In the genomic region with DNA sequence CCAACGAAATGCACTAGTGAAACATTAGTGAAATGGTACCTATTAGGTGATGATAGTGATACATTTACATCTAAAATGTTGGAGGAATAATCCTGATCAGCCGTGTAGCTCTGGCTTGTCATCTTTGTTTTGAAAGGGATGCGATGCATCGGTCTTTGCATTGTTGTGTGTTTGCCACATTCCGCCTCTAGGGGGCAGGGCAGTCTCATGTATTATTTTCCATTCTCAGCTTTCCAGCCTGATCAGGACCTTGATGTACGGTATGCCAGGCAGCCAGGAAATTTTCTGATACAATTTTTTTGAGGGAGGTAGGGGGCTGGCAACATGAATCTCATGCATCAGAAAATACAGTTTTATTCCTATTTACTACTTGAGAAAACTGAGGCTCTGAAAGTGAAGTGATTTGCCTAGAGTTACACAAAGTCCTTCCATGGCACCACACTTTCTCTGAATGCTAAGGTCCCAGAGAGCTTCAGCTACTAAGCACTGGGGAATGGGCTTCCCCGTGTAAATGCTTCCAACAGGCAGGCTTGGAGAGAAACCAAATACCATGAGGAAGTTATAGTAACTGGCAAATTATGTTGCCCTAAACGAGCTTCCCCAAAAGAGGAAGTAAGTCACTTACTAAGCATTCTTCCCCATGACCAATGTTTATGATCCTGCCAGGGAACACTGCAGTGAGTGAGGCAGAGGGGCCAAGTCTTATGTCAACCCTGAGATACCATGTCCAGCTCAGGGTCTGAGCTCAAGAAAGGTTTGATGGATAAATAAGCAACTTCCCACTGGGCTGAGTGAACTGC, we compare ENCODE assay signal across 7 cellular contexts. TPM values are rescaled to one million over a fixed set of nuclear protein-coding genes. Genes with fewer than 3 reads are reported as not detected.
DNase-seq lines count a peak whose midpoint lies in the region; ATAC-seq and TF ChIP-seq lines count a peak whose summit lies in the region.

No MANE protein-coding gene starts in this region.

- TF ChIP-seq POLR2A in prostate gland (IDR thresholded peaks at IDR 0.05) = no peak

- no peaks in the 10 kb centered on the region for H3K4me1 Mint-ChIP-seq in activated naive CD8-positive, alpha-beta T cell treated with anti-CD3 and anti-CD28 coated beads for 36 hours

- H3K36me3 ChIP-seq in GM06990 (ENCODE audit: control insufficient read depth, insufficient read depth, low read length) (no peaks in the 10 kb centered on the region), SK-N-SH (replicated peaks in 1 of 2; ENCODE audit: control insufficient read depth in 1 of 2, insufficient read depth in 2 of 2, low read length in 1 of 2) (no peaks in the 10 kb centered on the region), prostate gland (no peaks in the 10 kb centered on the region)

- POLR2A ChIA-PET in SK-N-SH (lab: Yijun Ruan, JAX) = interaction anchor here (1.1 to 1.5 kb wide), 2 partner anchors 88 to 169 kb away, joined by 3 to 5 read pairs; partner anchors contain the start of gene KDM5C

- ATAC-seq in Right ventricle myocardium inferior (peak; percentile 62), HG03159 (IDR thresholded peaks at IDR 0.05; ENCODE audit: unreplicated experiment) (no peak)

- H3K9me3 Mint-ChIP-seq in activated naive CD8-positive, alpha-beta T cell treated with anti-CD3 and anti-CD28 coated beads for 36 hours = no peaks in the 10 kb centered on the region

- peaks cover 8% of the 10 kb centered on the region for H3K27me3 Mint-ChIP-seq in activated naive CD8-positive, alpha-beta T cell treated with anti-CD3 and anti-CD28 coated beads for 36 hours

- H3K27me3 ChIP-seq in GM06990 (replicated peaks; ENCODE audit: control insufficient read depth, insufficient read depth, low read length) (no peaks in the 10 kb centered on the region; the same call in 1 of the 2 replicates), SK-N-SH (ENCODE audit: insufficient read depth) (no peaks in the 10 kb centered on the region; the same call in 1 of the 2 replicates), prostate gland (replicated peaks; ENCODE audit: insufficient read depth) (no peaks in the 10 kb centered on the region)

- no peak overlapping the region for H3K9ac ChIP-seq in SK-N-SH

- H3K27ac ChIP-seq in SK-N-SH (ENCODE audit: low read depth in 2 of 2, low read length in 1 of 2) (peak overlapping the region in 1 of 2 experiments; percentile 57; a peak in 2 of 4 replicates), prostate gland (no peak overlapping the region)

- H3K4me1 ChIP-seq in SK-N-SH (ENCODE audit: control insufficient read depth in 1 of 2, insufficient read depth in 2 of 2, low read depth in 1 of 2, low read length in 1 of 2) (peaks cover 0 to 6% of the 10 kb centered on the region in 2 experiments; a peak in 1 of 4 replicates), prostate gland (replicated peaks) (no peaks in the 10 kb centered on the region)

- no peaks in the 10 kb centered on the region for H3K79me2 ChIP-seq in SK-N-SH (ENCODE audit: insufficient read depth)

- peak; percentile 87 for TF ChIP-seq RAD21 in SK-N-SH (IDR thresholded peaks at IDR 0.05; ENCODE audit: low read length)

- H3K9me3 ChIP-seq in SK-N-SH = no peaks in the 10 kb centered on the region
- no peaks in the 10 kb centered on the region for H3K9me3 ChIP-seq in prostate gland

- H4K20me1 ChIP-seq in SK-N-SH (ENCODE audit: insufficient read depth) = no peaks in the 10 kb centered on the region

- DNase-seq in GM06990 (ENCODE audit: extremely low read depth, insufficient read length) (no peak), HuH-7.5 (ENCODE audit: low spot score) (peak; percentile 57), SK-N-SH (peak; percentile 76), Right ventricle myocardium inferior (ENCODE audit: missing footprints) (no peak), prostate gland (ENCODE audit: low spot score) (peak; percentile 36)
- peak; percentile 42 for DNase-seq in activated naive CD8-positive, alpha-beta T cell treated with anti-CD3 and anti-CD28 coated beads for 36 hours

- H3K9me2 ChIP-seq in SK-N-SH = no peaks in the 10 kb centered on the region

- H3K4me3 ChIP-seq in GM06990 (replicated peaks; ENCODE audit: low read depth, low read length) (no peak overlapping the region), SK-N-SH (ENCODE audit: low read depth in 2 of 2, low read length in 1 of 2) (peak overlapping the region in 1 of 2 experiments; percentile 25; a peak in 1 of 4 replicates), prostate gland (no peak overlapping the region)

- peak overlapping the region; percentile 13; the same call in 1 of the 2 replicates for H3K4me2 ChIP-seq in SK-N-SH

- no peak overlapping the region for H3K27ac Mint-ChIP-seq in activated naive CD8-positive, alpha-beta T cell treated with anti-CD3 and anti-CD28 coated beads for 36 hours

- TF ChIP-seq CTCF in GM06990 (IDR thresholded peaks at IDR 0.05; ENCODE audit: insufficient read depth, low read length, poor library complexity, severe bottlenecking) (peak; percentile 76), SK-N-SH (IDR thresholded peaks at IDR 0.05) (peak; percentile 87), prostate gland (IDR thresholded peaks at IDR 0.05) (peak in 3 of 4 experiments; percentile 62 to 66 (median 63))

- no peaks in the 10 kb centered on the region for H3K36me3 Mint-ChIP-seq in activated naive CD8-positive, alpha-beta T cell treated with anti-CD3 and anti-CD28 coated beads for 36 hours

- TF ChIP-seq EP300 in SK-N-SH (IDR thresholded peaks at IDR 0.05; ENCODE audit: borderline replicate concordance in 1 of 2, low read depth in 1 of 2, low read length in 1 of 2) = no peak

- peaks cover 13% of the 10 kb centered on the region for H3F3A ChIP-seq in SK-N-SH (replicated peaks; ENCODE audit: insufficient read depth)

- no peak overlapping the region for H2AFZ ChIP-seq in SK-N-SH (ENCODE audit: low read depth)

- intact Hi-C loops in Right ventricle myocardium inferior (cut with DNase I) (no loop called here), prostate gland (cut with DNase I) (loop anchor here (5.0 kb wide), 1 partner anchor 124 kb away; no protein-coding TSS in a partner anchor)

- H3K4me3 Mint-ChIP-seq in activated naive CD8-positive, alpha-beta T cell treated with anti-CD3 and anti-CD28 coated beads for 36 hours = no peak overlapping the region

- CTCF ChIA-PET in SK-N-SH (lab: Yijun Ruan, JAX) = interaction anchor here (0.6 to 13.1 kb wide), 54 partner anchors 10 to 333 kb away, joined by 3 to 180 read pairs (median 4); partner anchors contain the start of genes HSD17B10, IQSEC2, RIBC1 and SMC1A

- 7% methylated on average over 8 of the region's 8 CpGs for WGBS in SK-N-SH (ENCODE audit: low lambda C conversion rate)
- WGBS in prostate gland = 4% methylated on average over 8 of the region's 8 CpGs

TF ChIP-seq in SK-N-SH, 30 proteins besides CTCF, POLR2A, EP300 and RAD21:
- TF ChIP-seq SIN3A (IDR thresholded peaks at IDR 0.05; ENCODE audit: borderline replicate concordance, low read depth, low read length) = no peak
- peak; percentile 70 for TF ChIP-seq SMC3 (IDR thresholded peaks at IDR 0.05; ENCODE audit: low read depth, low read length)
- TF ChIP-seq MXI1 (IDR thresholded peaks at IDR 0.05; ENCODE audit: low read depth, low read length) = 0 out of 2 replicates have a peak, but pooled peaks have one; percentile 25

RNA-seq across cellular contexts. Expression of gene IQSEC2, which starts 31.8 kb away (rescaled TPM):
- 21.3 and 24.7 TPM in 2 replicates for polyA plus RNA-seq in SK-N-SH (2012; rRNA removed)
- polyA plus RNA-seq in SK-N-SH (2012; cell fraction: cytosol; rRNA removed) = 16.7 and 20.3 TPM in 2 replicates
- 34.3 and 35.2 TPM in 2 replicates for polyA plus RNA-seq in SK-N-SH (2012; cell fraction: nucleus; rRNA removed)
- total RNA-seq in activated naive CD8-positive, alpha-beta T cell treated with anti-CD3 and anti-CD28 coated beads for 36 hours = under 1 TPM; 0.20 to 0.21 TPM
- 11.6 TPM for total RNA-seq in Right ventricle myocardium inferior
- total RNA-seq in prostate gland = 10 to 100 TPM; 19.8 to 38.7 TPM

Comparison
In these comparisons a context has a peak if more than half of its experiments do, and no peak if none do; other contexts are left out.
1. DNase-seq: peak in HuH-7.5 (single experiment), SK-N-SH (single experiment), activated naive CD8-positive, alpha-beta T cell treated with anti-CD3 and anti-CD28 coated beads for 36 hours (single experiment) and prostate gland (single experiment); none in GM06990 (single experiment) and Right ventricle myocardium inferior (single experiment).
2. RNA of gene IQSEC2, which starts 31.8 kb away (total RNA-seq): 19.8 to 38.7 TPM in prostate gland and 11.6 TPM in Right ventricle myocardium inferior (single experiment); 0.20 to 0.21 TPM in activated naive CD8-positive, alpha-beta T cell treated with anti-CD3 and anti-CD28 coated beads for 36 hours; every median in the first group is over 10 times any median in the second.
3. Peak in every context shown above with its lines, with median percentiles within 50 percentile points of each other: CTCF ChIP-seq.